2 cellular contexts compared by ENCODE assay signal in genomic region chr12:113772505-113773030, GRCh38.
A peak's percentile ranks its signal among the peaks of the same experiment; 100 is the strongest.
TF ChIP-seq lines count a peak whose summit lies in the region.

No MANE protein-coding gene starts in this region.

TF ChIP-seq in HepG2, 621 proteins besides CTCF, POLR2A, EP300 and RAD21 (continued from another document):
- TF ChIP-seq ZMYM3 (CRISPR knock-in tag; IDR thresholded peaks at IDR 0.05) (0 out of 2 replicates have a peak, but pooled peaks have one; percentile 23), KDM6A (CRISPR knock-in tag; IDR thresholded peaks at IDR 0.05; ENCODE audit: low read depth) (no peak), ZNF687 (CRISPR knock-in tag; IDR thresholded peaks at IDR 0.05) (0 out of 2 replicates have a peak, but pooled peaks have one; percentile 34), ZNF629 (CRISPR knock-in tag; conservative IDR thresholded peaks at IDR 0.05) (0 out of 2 replicates have a peak, but pooled peaks have one; percentile 8), HNRNPUL1 (IDR thresholded peaks at IDR 0.05; ENCODE audit: low read depth, low read length) (no peak), MAFK (conservative IDR thresholded peaks at IDR 0.05 in 1 of 2, IDR thresholded peaks at IDR 0.05 in 1 of 2; ENCODE audit: low read length in 2 of 2) (peak; percentile 68 to 79), NR2C2 (CRISPR knock-in tag; IDR thresholded peaks at IDR 0.05; ENCODE audit: borderline replicate concordance) (no peak), PAF1 (CRISPR knock-in tag; IDR thresholded peaks at IDR 0.05) (no peak)

TF ChIP-seq in HCT116, 20 proteins besides CTCF, POLR2A, EP300 and RAD21 (continued from another document):
- TF ChIP-seq EZH2phosphoT487 (IDR thresholded peaks at IDR 0.05; ENCODE audit: borderline replicate concordance) (no peak), CBX3 (IDR thresholded peaks at IDR 0.05; ENCODE audit: low read depth) (no peak), MAX (IDR thresholded peaks at IDR 0.05) (0 out of 2 replicates have a peak, but pooled peaks have one; percentile 16)
